Comparison of ENCODE assay signal across 1 cellular context in genomic region chr1:230807029-230807428, GRCh38.
TF ChIP-seq lines count a peak whose summit lies in the region.

No MANE protein-coding gene starts in this region.

TF ChIP-seq in SK-N-SH treated with all-trans-retinoic acid at 6 μM for 48 hours, 23 proteins besides CTCF, POLR2A, EP300 and RAD21 (continued from another document):
- TF ChIP-seq TSHZ2 (CRISPR knock-in tag; IDR thresholded peaks at IDR 0.05): no peak
- no peak for TF ChIP-seq ZNF70 (CRISPR knock-in tag; IDR thresholded peaks at IDR 0.05)
- TF ChIP-seq CREB5 (CRISPR knock-in tag; IDR thresholded peaks at IDR 0.05; ENCODE audit: low read depth): no peak
- TF ChIP-seq ZNF8 (CRISPR knock-in tag; IDR thresholded peaks at IDR 0.05): no peak
